ENCODE assay signal across 8 cellular contexts in the genomic region with DNA sequence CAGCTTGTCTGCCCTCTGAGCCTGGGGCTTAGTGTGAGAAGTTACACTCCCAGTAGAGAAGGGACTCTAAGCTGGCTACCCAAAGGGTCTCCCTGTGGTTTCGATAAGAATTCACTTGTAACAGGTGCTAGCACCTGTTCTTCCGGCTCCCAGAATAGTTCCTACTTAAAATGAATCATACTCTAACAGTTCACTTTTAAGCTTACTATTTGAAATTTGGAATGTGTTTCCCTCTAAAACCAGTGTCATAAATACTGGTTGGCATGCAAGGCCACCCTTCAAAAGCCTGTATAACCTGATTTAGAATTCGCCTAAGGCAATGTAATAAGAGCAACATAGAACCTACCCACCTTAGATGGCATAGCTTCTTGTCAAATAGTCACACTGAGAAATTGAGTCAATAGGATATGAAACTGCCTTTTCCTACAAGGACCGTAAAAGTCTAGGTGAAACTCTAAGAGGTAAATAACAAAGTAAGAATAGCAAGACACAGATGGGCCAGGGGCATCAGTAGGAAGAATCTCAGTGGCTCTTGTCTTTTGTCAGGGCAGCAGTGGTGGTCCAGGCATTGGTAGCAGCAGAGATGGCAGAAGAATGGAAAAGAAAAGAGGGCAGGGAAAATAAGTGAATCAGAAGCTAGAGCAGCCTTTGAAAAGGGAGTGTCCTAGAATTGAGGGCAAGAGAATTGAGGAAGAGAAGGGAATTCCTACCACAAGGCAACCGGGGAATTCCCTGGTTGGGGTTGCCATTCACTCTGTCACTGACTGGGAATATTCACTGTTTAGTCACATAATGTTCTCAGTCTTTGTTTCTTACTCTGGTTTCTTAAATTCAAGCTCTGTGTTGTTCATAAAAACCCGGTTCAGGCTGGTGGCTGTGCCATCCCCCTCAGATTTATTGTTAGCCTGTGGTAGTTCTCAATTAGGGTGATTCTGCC.
DNase-seq lines count a peak whose midpoint lies in the region; ATAC-seq, FAIRE-seq and TF ChIP-seq lines count a peak whose summit lies in the region.

No MANE protein-coding gene starts in this region.

- H3K9me3 ChIP-seq in astrocyte (ENCODE audit: insufficient read depth, low read depth, low read length): no peaks in the 10 kb centered on the region

- no peak overlapping the region for H2AFZ ChIP-seq in KMS-11 (ENCODE audit: low read depth)
- no peak overlapping the region for H2AFZ ChIP-seq in astrocyte (ENCODE audit: low read depth, low read length)

- H3K27ac Mint-ChIP-seq in astrocyte (ENCODE audit: unreplicated experiment): peak overlapping the region; percentile 89

- peaks cover 68% of the 10 kb centered on the region for H3K4me1 Mint-ChIP-seq in astrocyte (ENCODE audit: low read depth, unreplicated experiment)

- no peaks in the 10 kb centered on the region for H3K27me3 Mint-ChIP-seq in astrocyte (ENCODE audit: low read depth, unreplicated experiment)

- H3K4me3 ChIP-seq in KMS-11 (IDR thresholded peaks at IDR 0.05; ENCODE audit: insufficient read depth, low read depth, low read length) (no peak overlapping the region), astrocyte (ENCODE audit: insufficient read depth, low read depth, low read length) (no peak overlapping the region)

- H3K9ac ChIP-seq in KMS-11 (no peak overlapping the region), astrocyte (ENCODE audit: low read length) (no peak overlapping the region)

- ATAC-seq in GM21526 (IDR thresholded peaks at IDR 0.05; ENCODE audit: low FRiP score, unreplicated experiment): no peak
- ATAC-seq in HG03521 (IDR thresholded peaks at IDR 0.05; ENCODE audit: unreplicated experiment): no peak

- H4K20me1 ChIP-seq in KMS-11 (ENCODE audit: insufficient read depth): no peaks in the 10 kb centered on the region
- no peaks in the 10 kb centered on the region for H4K20me1 ChIP-seq in astrocyte (ENCODE audit: insufficient read depth, low read length)

- in situ Hi-C loops in Caki2 (cut with HindIII; ENCODE audit: low pct_unique_long_range_greater_than_20kb, low sequenced_read_pairs): no loop called here

- H3K4me3 Mint-ChIP-seq in astrocyte (ENCODE audit: unreplicated experiment): no peak overlapping the region

- H3K27ac ChIP-seq in KMS-11 (no peak overlapping the region; the same call in 1 of the 2 replicates), astrocyte (ENCODE audit: low read depth, low read length) (peak overlapping the region; percentile 11)

- FAIRE-seq in astrocyte (lab: Jason Lieb, UNC): no peak
- no peak for FAIRE-seq in HTR-8/SVneo (lab: Jason Lieb, UNC)

- H3K4me1 ChIP-seq in KMS-11 (ENCODE audit: low read depth, poor library complexity, severe bottlenecking): peaks cover 98% of the 10 kb centered on the region
- H3K4me1 ChIP-seq in astrocyte (ENCODE audit: insufficient read depth, low read length): peaks cover 18% of the 10 kb centered on the region

- H3K36me3 ChIP-seq in KMS-11 (ENCODE audit: insufficient read depth) (no peaks in the 10 kb centered on the region), astrocyte (ENCODE audit: insufficient read depth, low read length) (no peaks in the 10 kb centered on the region)

- peak overlapping the region; percentile 81; the same call in 1 of the 2 replicates for H3K4me2 ChIP-seq in KMS-11
- no peak overlapping the region for H3K4me2 ChIP-seq in astrocyte (ENCODE audit: low read length)

- TF ChIP-seq CTCF in KMS-11 (conservative IDR thresholded peaks at IDR 0.05; ENCODE audit: low read depth, low read length) (no peak), astrocyte (IDR thresholded peaks at IDR 0.05; ENCODE audit: insufficient read depth, low read depth, low read length) (no peak)

- no peaks in the 10 kb centered on the region for H3K9me3 Mint-ChIP-seq in astrocyte (ENCODE audit: unreplicated experiment)

- no peaks in the 10 kb centered on the region for H3K27me3 ChIP-seq in KMS-11 (ENCODE audit: insufficient read depth, low read depth)
- no peaks in the 10 kb centered on the region for H3K27me3 ChIP-seq in astrocyte (ENCODE audit: insufficient read depth, low read length)

- DNase-seq in Caki2 (ENCODE audit: low read depth) (peak; percentile 48), astrocyte (ENCODE audit: low read depth) (no peak), myocyte (ENCODE audit: low read depth) (peak; percentile 95), iPS-NIHi7 (ENCODE audit: extremely low spot score) (no peak), HTR-8/SVneo (ENCODE audit: insufficient read length, low spot score) (no peak)

- peaks cover 3% of the 10 kb centered on the region for H3K36me3 Mint-ChIP-seq in astrocyte (ENCODE audit: low read depth, unreplicated experiment)

- H3K79me2 ChIP-seq in KMS-11 (ENCODE audit: insufficient read depth, low read depth) (peaks cover 28% of the 10 kb centered on the region; the same call in 1 of the 2 replicates), astrocyte (ENCODE audit: insufficient read depth, low read length) (peaks cover 39% of the 10 kb centered on the region)

Comparison
In these comparisons a context has a peak if more than half of its experiments do, and no peak if none do; other contexts are left out.
1. DNase-seq: peak in Caki2 (single experiment) and myocyte (single experiment); none in astrocyte (single experiment), iPS-NIHi7 (single experiment) and HTR-8/SVneo (single experiment).